9 cellular contexts compared by ENCODE assay signal in the genomic region with DNA sequence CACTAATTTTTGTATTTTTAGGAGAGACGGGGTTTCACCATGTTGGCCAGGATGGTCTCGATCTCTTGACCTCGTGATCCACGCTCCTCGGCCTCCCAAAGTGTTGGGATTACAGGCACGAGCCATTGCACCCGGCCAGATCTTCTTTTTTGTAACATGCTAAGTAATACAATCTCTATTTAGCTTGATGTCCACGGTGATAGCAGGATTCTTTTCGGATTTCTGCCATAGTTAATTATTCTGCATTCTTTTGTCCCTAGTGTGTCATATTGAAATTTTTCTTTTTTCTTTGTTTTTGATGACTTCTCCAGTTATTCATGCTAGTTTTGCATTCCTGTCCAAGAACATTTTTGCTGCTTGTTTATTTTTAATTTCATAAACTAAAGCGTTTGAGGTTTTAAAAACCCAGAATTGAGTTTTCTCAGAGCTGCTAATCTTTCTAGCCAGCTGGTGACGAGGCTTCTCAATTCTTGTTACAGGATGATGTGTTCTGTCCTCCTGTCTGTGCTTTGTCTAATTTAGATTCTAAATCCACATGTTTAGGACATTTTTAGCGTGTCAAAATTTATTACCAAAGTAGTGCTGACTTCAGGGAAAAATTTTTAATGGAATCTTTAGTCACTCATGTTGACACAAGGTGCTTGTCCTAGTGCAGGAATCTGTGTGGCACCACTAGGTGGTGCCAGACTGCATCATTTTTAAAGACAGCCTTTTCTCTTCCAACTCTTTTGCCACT. TPM values are rescaled to one million over a fixed set of nuclear protein-coding genes. Genes with fewer than 3 reads are reported as not detected.
A peak's percentile ranks its signal among the peaks of the same experiment; 100 is the strongest.
DNase-seq lines count a peak whose midpoint lies in the region; ATAC-seq and TF ChIP-seq lines count a peak whose summit lies in the region.
"Had no signal": no experiment of that assay in that cellular context is flagged by ENCODE, and none has a peak within 500 bp of the region (broad histone marks: within the 10 kb centered on the region; RNA-seq: fewer than 3 reads in every experiment).

No MANE protein-coding gene starts in this region.

- H3K27ac Mint-ChIP-seq in activated CD4-positive, alpha-beta memory T cell treated with anti-CD3 and anti-CD28 coated beads, Interleukin-2, amount 10 ng/mL, durations not matched to agents 7 days and 5 days: peak overlapping the region; percentile 16

- H4K8ac ChIP-seq in neuronal stem cell (ENCODE audit: low read depth, low read length): no peak overlapping the region

- peak; percentile 91 for TF ChIP-seq CTCF in AG04450 (IDR thresholded peaks at IDR 0.05; ENCODE audit: low read depth, low read length)
- TF ChIP-seq CTCF in GM12801 (IDR thresholded peaks at IDR 0.05; ENCODE audit: extremely low read depth, insufficient read length): peak; percentile 79
- peak; percentile 93 for TF ChIP-seq CTCF in fibroblast of pulmonary artery (IDR thresholded peaks at IDR 0.05; ENCODE audit: low read length, missing control alignments)

- no peak overlapping the region for H3K18ac ChIP-seq in neuronal stem cell (ENCODE audit: low read length)

- ATAC-seq in GM18858 (IDR thresholded peaks at IDR 0.05; ENCODE audit: unreplicated experiment) (no peak), HG02763 (IDR thresholded peaks at IDR 0.05; ENCODE audit: unreplicated experiment) (no peak)

- H3K9me3 ChIP-seq in AG04450 (ENCODE audit: control insufficient read depth, insufficient read depth, low read length) (no peaks in the 10 kb centered on the region), neuronal stem cell (replicated peaks in 1 of 2; ENCODE audit: control insufficient read depth in 2 of 2, insufficient read depth in 1 of 2, low read depth in 1 of 2, low read length in 2 of 2) (no peaks in the 10 kb centered on the region)

- no peaks in the 10 kb centered on the region for H3K9me3 Mint-ChIP-seq in activated CD4-positive, alpha-beta memory T cell treated with anti-CD3 and anti-CD28 coated beads, Interleukin-2, amount 10 ng/mL, durations not matched to agents 7 days and 5 days

- H4K91ac ChIP-seq in neuronal stem cell (ENCODE audit: low read depth, low read length, poor library complexity): no peak overlapping the region

- H3K27ac ChIP-seq in AG04450 (ENCODE audit: low read depth, low read length): peak overlapping the region; percentile 53
- H3K27ac ChIP-seq in neuronal stem cell (replicated peaks; ENCODE audit: low read length): no peak overlapping the region

- H2BK15ac ChIP-seq in neuronal stem cell (ENCODE audit: low read length): no peak overlapping the region

- H3K4me1 ChIP-seq in neuronal stem cell (ENCODE audit: control insufficient read depth in 2 of 2, insufficient read depth in 1 of 2, low read depth in 1 of 2, low read length in 2 of 2): no peaks in the 10 kb centered on the region

- H3K79me1 ChIP-seq in neuronal stem cell (ENCODE audit: low read depth, low read length): no peaks in the 10 kb centered on the region

- H2BK5ac ChIP-seq in neuronal stem cell (ENCODE audit: low read length): no peak overlapping the region

- no CpG with 5 or more reads among the region's 12 CpGs for WGBS in neuronal stem cell (ENCODE audit: extremely low coverage in 2 of 2, insufficient read length in 2 of 2, insufficient replicate concordance in 1 of 2), 2 donors

- no peaks in the 10 kb centered on the region for H3K27me3 Mint-ChIP-seq in activated CD4-positive, alpha-beta memory T cell treated with anti-CD3 and anti-CD28 coated beads, Interleukin-2, amount 10 ng/mL, durations not matched to agents 7 days and 5 days

- POLR2A ChIA-PET in AG04450 (lab: Yijun Ruan, JAX): interaction anchor here (0.6 to 1.3 kb wide), 3 partner anchors 19 to 630 kb away, joined by 4 to 6 read pairs (median 5); partner anchors contain the start of gene NF2
- POLR2A ChIA-PET in activated CD4-positive, alpha-beta memory T cell treated with anti-CD3 and anti-CD28 coated beads, Interleukin-2, amount 10 ng/mL, durations not matched to agents 7 days and 5 days (lab: Charles Lee): interaction anchor here (0.5 to 1.1 kb wide), 2 partner anchors 16 to 21 kb away, joined by 3 to 5 read pairs; partner anchors contain the start of gene NF2

- no peak overlapping the region for H2BK120ac ChIP-seq in neuronal stem cell (ENCODE audit: low read depth, low read length)

- H3K9ac ChIP-seq in neuronal stem cell (ENCODE audit: low read depth, low read length, poor library complexity): no peak overlapping the region

- H3K4ac ChIP-seq in neuronal stem cell (ENCODE audit: low read length): no peak overlapping the region

- no peak overlapping the region for H2AK5ac ChIP-seq in neuronal stem cell (ENCODE audit: low read depth, low read length)

- H3K36me3 ChIP-seq in neuronal stem cell (replicated peaks in 1 of 2; ENCODE audit: control insufficient read depth in 2 of 2, insufficient read depth in 2 of 2, low read length in 2 of 2): no peaks in the 10 kb centered on the region

- CTCF ChIA-PET in AG04450 (lab: Charles Lee): interaction anchor here (0.5 to 3.5 kb wide), 25 partner anchors 10 to 496 kb away, joined by 3 to 29 read pairs (median 4); no protein-coding TSS in a partner anchor
- CTCF ChIA-PET in activated CD4-positive, alpha-beta memory T cell treated with anti-CD3 and anti-CD28 coated beads, Interleukin-2, amount 10 ng/mL, durations not matched to agents 7 days and 5 days (lab: Charles Lee): interaction anchor here (0.6 to 3.5 kb wide), 35 partner anchors 8 to 483 kb away, joined by 3 to 37 read pairs (median 4); partner anchors contain the start of genes ASCC2, UQCR10 and ZMAT5

- no peak overlapping the region for H3K14ac ChIP-seq in neuronal stem cell (ENCODE audit: low read length)

- peaks cover 59% of the 10 kb centered on the region for H3K4me1 Mint-ChIP-seq in activated CD4-positive, alpha-beta memory T cell treated with anti-CD3 and anti-CD28 coated beads, Interleukin-2, amount 10 ng/mL, durations not matched to agents 7 days and 5 days

- no peak overlapping the region for H2BK12ac ChIP-seq in neuronal stem cell (ENCODE audit: low read length)

- no peak overlapping the region for H3K23ac ChIP-seq in neuronal stem cell (ENCODE audit: low read depth, low read length, poor library complexity)

- H2AFZ ChIP-seq in neuronal stem cell (ENCODE audit: low read length): no peak overlapping the region

- no peak overlapping the region for H3K4me3 Mint-ChIP-seq in activated CD4-positive, alpha-beta memory T cell treated with anti-CD3 and anti-CD28 coated beads, Interleukin-2, amount 10 ng/mL, durations not matched to agents 7 days and 5 days

- DNase-seq in AG04450 (ENCODE audit: low read depth, low spot score): no peak
- peak; percentile 24 to 68 for DNase-seq in NCI-H446 (lab: John Stamatoyannopoulos, UW)
- DNase-seq in activated CD4-positive, alpha-beta memory T cell treated with anti-CD3 and anti-CD28 coated beads, Interleukin-2, amount 10 ng/mL, durations not matched to agents 7 days and 5 days: peak; percentile 53
- DNase-seq in fibroblast of pulmonary artery (ENCODE audit: low read depth): peak; percentile 77
- DNase-seq in neuronal stem cell (ENCODE audit: low spot score): peak; percentile 42

- no peak overlapping the region for H3K4me2 ChIP-seq in neuronal stem cell (ENCODE audit: insufficient read depth, low read length, poor library complexity, severe bottlenecking)

- H3K36me3 Mint-ChIP-seq in activated CD4-positive, alpha-beta memory T cell treated with anti-CD3 and anti-CD28 coated beads, Interleukin-2, amount 10 ng/mL, durations not matched to agents 7 days and 5 days (ENCODE audit: low read depth): peaks cover 6% of the 10 kb centered on the region

- no peaks in the 10 kb centered on the region for H3K27me3 ChIP-seq in AG04450 (ENCODE audit: control insufficient read depth, insufficient read depth, low read length)
- H3K27me3 ChIP-seq in neuronal stem cell (ENCODE audit: control insufficient read depth in 3 of 3, insufficient read depth in 3 of 3, low read depth in 1 of 3, low read length in 3 of 3): no peaks in the 10 kb centered on the region

- H3K4me3 ChIP-seq in AG04450 (ENCODE audit: low read depth, low read length): no peak overlapping the region
- H3K4me3 ChIP-seq in fibroblast of pulmonary artery (replicated peaks; ENCODE audit: low read depth, low read length): no peak overlapping the region
- no peak overlapping the region for H3K4me3 ChIP-seq in neuronal stem cell (ENCODE audit: low read length in 2 of 2)
- H3K4me3 ChIP-seq: skin epidermis had no signal

RNA-seq across cellular contexts. Expression of gene NF2, which starts 21.8 kb away (rescaled TPM):
- 52.3 and 57.6 TPM in 2 replicates for polyA plus RNA-seq in AG04450 (2011; rRNA removed)
- 86.0 and 94.3 TPM in 2 replicates for polyA minus RNA-seq in AG04450 (2011; rRNA and poly(A)+ RNA removed)
- 10 to 100 TPM; 58.2 to 60.1 TPM for total RNA-seq in activated CD4-positive, alpha-beta memory T cell treated with anti-CD3 and anti-CD28 coated beads, Interleukin-2, amount 10 ng/mL, durations not matched to agents 7 days and 5 days
- polyA plus RNA-seq in neuronal stem cell (2013, experiment 1 of 2): 12.1 TPM
- 13.0 TPM for polyA plus RNA-seq in neuronal stem cell (2013, experiment 2 of 2)

RNA-seq across cellular contexts. Expression of gene NIPSNAP1, which starts 44.3 kb away (rescaled TPM):
- polyA plus RNA-seq in AG04450 (2011; rRNA removed): 84.4 and 89.5 TPM in 2 replicates
- 51.8 and 59.8 TPM in 2 replicates for polyA minus RNA-seq in AG04450 (2011; rRNA and poly(A)+ RNA removed)
- total RNA-seq in activated CD4-positive, alpha-beta memory T cell treated with anti-CD3 and anti-CD28 coated beads, Interleukin-2, amount 10 ng/mL, durations not matched to agents 7 days and 5 days: 10 to 100 TPM; 38.2 to 40.5 TPM
- polyA plus RNA-seq in neuronal stem cell (2013, experiment 1 of 2): 268 TPM
- polyA plus RNA-seq in neuronal stem cell (2013, experiment 2 of 2): 269 TPM
